Comparison of ENCODE assay signal across 8 cellular contexts in the genomic region with DNA sequence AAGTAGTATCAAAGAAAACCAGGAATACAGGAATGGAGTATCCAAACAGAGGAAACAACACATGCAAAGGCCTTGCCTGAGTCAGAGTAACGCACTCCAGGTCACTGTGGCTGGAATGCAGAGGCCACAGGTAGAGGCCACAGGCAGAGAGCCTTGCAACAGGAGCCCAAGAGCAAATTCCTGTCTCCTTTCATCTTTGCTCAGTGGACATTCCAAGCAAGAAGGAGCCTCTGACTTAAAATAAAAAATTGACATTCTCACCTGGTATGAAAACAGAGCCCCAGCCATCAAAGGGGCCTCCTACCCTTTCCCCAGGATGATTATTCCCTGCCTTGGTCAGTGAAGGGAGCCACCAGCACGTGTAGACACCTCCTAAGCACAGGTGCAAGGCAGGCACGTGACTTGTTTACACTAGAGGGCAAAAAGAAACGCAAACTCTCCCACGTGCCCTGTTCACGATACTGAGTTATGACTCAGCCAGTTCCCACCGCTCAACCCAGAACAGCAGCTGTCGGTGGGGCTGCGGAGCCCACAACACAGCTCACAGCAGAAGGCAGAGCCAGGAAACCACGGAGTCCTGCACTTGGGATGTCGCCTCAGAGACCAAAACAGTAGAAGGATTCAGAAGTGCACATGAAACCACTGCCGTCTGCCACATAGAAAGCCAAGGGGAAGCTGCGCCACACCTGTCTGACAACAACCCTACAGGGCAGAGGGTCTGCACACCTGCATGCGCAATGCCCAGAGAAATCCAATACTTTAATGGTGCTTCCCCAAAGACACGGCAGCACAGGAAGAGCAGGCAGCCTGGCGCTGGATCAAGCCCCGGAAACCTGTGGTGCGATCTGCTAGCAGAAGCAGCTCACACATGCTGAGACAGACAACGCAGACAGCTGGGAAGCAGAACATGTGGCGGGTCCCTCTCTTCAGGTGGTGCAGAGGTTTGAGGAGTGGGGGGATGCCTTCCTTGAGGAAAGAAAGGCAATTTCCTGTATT. TPM values are rescaled to one million over a fixed set of nuclear protein-coding genes. Genes with fewer than 3 reads are reported as not detected.
A peak's percentile ranks its signal among the peaks of the same experiment; 100 is the strongest.
DNase-seq lines count a peak whose midpoint lies in the region; ATAC-seq and TF ChIP-seq lines count a peak whose summit lies in the region.

No MANE protein-coding gene starts in this region.

- H3K9me3 ChIP-seq in HUES48 (ENCODE audit: control insufficient read depth, insufficient read depth, low read length) = no peaks in the 10 kb centered on the region
- no peaks in the 10 kb centered on the region for H3K9me3 ChIP-seq in heart left ventricle
- no peaks in the 10 kb centered on the region for H3K9me3 ChIP-seq in skeletal muscle satellite cell (replicated peaks; ENCODE audit: low read length)

- H3K36me3 ChIP-seq in HUES48 (ENCODE audit: control insufficient read depth, insufficient read depth, low read length) (peaks cover 48% of the 10 kb centered on the region), heart left ventricle (peaks cover 0 to 23% (median 3%) of the 10 kb centered on the region in 9 donors), skeletal muscle satellite cell (ENCODE audit: insufficient read depth, low read length) (peaks cover 43% of the 10 kb centered on the region)

- ATAC-seq in GM21423 (IDR thresholded peaks at IDR 0.05; ENCODE audit: unreplicated experiment) = peak; percentile 93
- ATAC-seq in heart left ventricle = peak in 3 of 4 donors; percentile 40 to 66 (median 50)

- H3K4me3 ChIP-seq in HUES48 (ENCODE audit: low read depth, low read length) (no peak overlapping the region), heart left ventricle (peak overlapping the region in 2 of 12 donors; percentile 8 to 19), skeletal muscle satellite cell (ENCODE audit: low read length) (peak overlapping the region; percentile 10)

- H3K4me1 ChIP-seq in HUES48 (ENCODE audit: control insufficient read depth, insufficient read depth, low read length) = peaks cover 25% of the 10 kb centered on the region
- H3K4me1 ChIP-seq in heart left ventricle = peaks cover 12 to 90% (median 76%) of the 10 kb centered on the region in 12 donors
- peaks cover 65% of the 10 kb centered on the region for H3K4me1 ChIP-seq in skeletal muscle satellite cell (ENCODE audit: control insufficient read depth, insufficient read depth, low read length)

- 43 to 56% (median 48%) methylated on average over 18 to 20 of the region's 20 CpGs for WGBS in heart left ventricle, 4 donors

- TF ChIP-seq CTCF in heart left ventricle (IDR thresholded peaks at IDR 0.05) = no peak

- no peaks in the 10 kb centered on the region for H3K27me3 ChIP-seq in HUES48 (ENCODE audit: control insufficient read depth, insufficient read depth, low read length)
- H3K27me3 ChIP-seq in heart left ventricle = no peaks in the 10 kb centered on the region
- H3K27me3 ChIP-seq in skeletal muscle satellite cell (ENCODE audit: control insufficient read depth, insufficient read depth, low read length) = no peaks in the 10 kb centered on the region

- H3K9ac ChIP-seq in HUES48 (ENCODE audit: low read depth, low read length) (peak overlapping the region; percentile 35), skeletal muscle satellite cell (ENCODE audit: low read depth, low read length) (peak overlapping the region; percentile 12)

- DNase-seq in DMS 273 (lab: John Stamatoyannopoulos, UW; ENCODE audit: unreplicated experiment) (peak; percentile 97), RPMI7951 (ENCODE audit: low read depth) (peak; percentile 73), heart left ventricle (peak; percentile 45 to 74 (median 67)), OCI-M1 (lab: John Stamatoyannopoulos, UW) (no peak)
- peak; percentile 29 for DNase-seq in activated naive CD4-positive, alpha-beta T cell treated with Interleukin-2 at 50 U/mL for 16 hours

- H3K4me2 ChIP-seq in skeletal muscle satellite cell (ENCODE audit: low read length) = peak overlapping the region; percentile 63

- intact Hi-C loops in heart left ventricle (cut with DNase I) = loop anchor here in 7 of 10 donors (5.0 to 10.0 kb wide), 7 partner anchors 47 to 60 kb away; a partner anchor contains a TSS

- H3K27ac ChIP-seq in HUES48 (ENCODE audit: low read depth, low read length) (peak overlapping the region; percentile 87), heart left ventricle (peak overlapping the region; percentile 6 to 92 (median 80))

- no peak for TF ChIP-seq POLR2A in heart left ventricle (IDR thresholded peaks at IDR 0.05)

RNA-seq across cellular contexts. Expression of a gene that starts 52.1 kb away (rescaled TPM):
- total RNA-seq in RPMI7951 (2014; rRNA removed; shearing (Covaris generic)) = 287 and 363 TPM in 2 replicates
- 100 to 1,000 TPM in 8 of 9 donors, 10 to 100 TPM in 1; 96.3 to 223 (median 118) TPM for total RNA-seq in heart left ventricle
- polyA plus RNA-seq in heart left ventricle = 100 to 1,000 TPM in 1 of 2 donors, 10 to 100 TPM in 1; 23.1 to 159 TPM
- total RNA-seq in skeletal muscle satellite cell (2012; rRNA removed) = 157 and 167 TPM in 2 replicates
